9 cellular contexts compared by ENCODE assay signal in genomic region chr10:61904711-61905445, GRCh38. TPM values are rescaled to one million over a fixed set of nuclear protein-coding genes. Genes with fewer than 3 reads are reported as not detected.
A peak's percentile ranks its signal among the peaks of the same experiment; 100 is the strongest.
DNase-seq lines count a peak whose midpoint lies in the region; ATAC-seq and TF ChIP-seq lines count a peak whose summit lies in the region.
"Had no signal": no experiment of that assay in that cellular context is flagged by ENCODE, and none has a peak within 500 bp of the region (broad histone marks: within the 10 kb centered on the region; RNA-seq: fewer than 3 reads in every experiment).

No MANE protein-coding gene starts in this region.

- peak; percentile 43 for ATAC-seq in GM21515 (IDR thresholded peaks at IDR 0.05; ENCODE audit: unreplicated experiment)
- no peak for ATAC-seq in thoracic aorta (ENCODE audit: insufficient number of reproducible peaks, low FRiP score, low read depth)

- H3K4me1 ChIP-seq in HUES64 (ENCODE audit: insufficient read depth, low read length): peaks cover 21% of the 10 kb centered on the region
- H3K4me1 ChIP-seq in mesodermal cell (ENCODE audit: control insufficient read depth, insufficient read depth, low read length, poor library complexity, severe bottlenecking): peaks cover 14% of the 10 kb centered on the region
- peaks cover 8 to 35% of the 10 kb centered on the region in 2 donors for H3K4me1 ChIP-seq in thoracic aorta (ENCODE audit: control insufficient read depth in 1 of 2, low read depth in 2 of 2)

- H3K9me3 ChIP-seq in HUES64 (ENCODE audit: insufficient read depth, low read depth, low read length) (no peaks in the 10 kb centered on the region), mesodermal cell (ENCODE audit: control insufficient read depth, low read length) (no peaks in the 10 kb centered on the region), thoracic aorta (no peaks in the 10 kb centered on the region)
- H3K9me3 ChIP-seq: neutrophil had no signal

- peak; percentile 6 for DNase-seq in NCI-H1092 treated with DMSO at 0.1 percent for 48 hours (lab: John Stamatoyannopoulos, UW)
- DNase-seq in NCI-H1092 (lab: John Stamatoyannopoulos, UW): no peak
- DNase-seq in T-helper 22 cell (ENCODE audit: low read depth): peak; percentile 42
- peak; percentile 83 for DNase-seq in choroid plexus epithelial cell (ENCODE audit: low read depth)
- no peak for DNase-seq in thoracic aorta (ENCODE audit: low spot score)

- H3K36me3 ChIP-seq in HUES64 (ENCODE audit: insufficient read depth, low read length) (no peaks in the 10 kb centered on the region), mesodermal cell (ENCODE audit: control insufficient read depth, insufficient read depth, low read length) (peaks cover 6% of the 10 kb centered on the region), thoracic aorta (no peaks in the 10 kb centered on the region)
- H3K36me3 ChIP-seq: neutrophil had no signal

- H3K9ac ChIP-seq in HUES64 (ENCODE audit: low read depth, low read length): no peak overlapping the region

- H3K27me3 ChIP-seq in HUES64 (ENCODE audit: insufficient read depth, low read length) (peaks cover 28% of the 10 kb centered on the region), thoracic aorta (replicated peaks; ENCODE audit: insufficient read depth) (no peaks in the 10 kb centered on the region)
- H3K27me3 ChIP-seq: neutrophil had no signal

- TF ChIP-seq CTCF in choroid plexus epithelial cell (conservative IDR thresholded peaks at IDR 0.05; ENCODE audit: low read depth, low read length) (peak; percentile 59), thoracic aorta (IDR thresholded peaks at IDR 0.05) (no peak)

- H3K27ac ChIP-seq in HUES64 (ENCODE audit: low read depth, low read length): no peak overlapping the region
- no peak overlapping the region for H3K27ac ChIP-seq in mesodermal cell (ENCODE audit: low read depth, low read length, severe bottlenecking)
- H3K27ac ChIP-seq in thoracic aorta: peak overlapping the region; percentile 98 to 99

- WGBS in HUES64: 57% methylated on average over 5 of the region's 5 CpGs
- 51 to 77% methylated on average over 3 to 5 of the region's 5 CpGs for WGBS in mesodermal cell (ENCODE audit: insufficient coverage in 2 of 2), 2 experiments

- H3K4me3 ChIP-seq in HUES64 (ENCODE audit: low read length): peak overlapping the region; percentile 61
- peak overlapping the region; percentile 20 for H3K4me3 ChIP-seq in choroid plexus epithelial cell (ENCODE audit: low read depth, low read length)
- H3K4me3 ChIP-seq in mesodermal cell (ENCODE audit: extremely low read depth, insufficient read depth, low read length, poor library complexity, severe bottlenecking): peak overlapping the region; percentile 71
- peak overlapping the region; percentile 97 for H3K4me3 ChIP-seq in thoracic aorta

RNA-seq across cellular contexts. Expression of gene ARID5B, which starts 3.4 kb away (rescaled TPM):
- polyA plus RNA-seq in HUES64 (2013, experiment 1 of 2): 0.95 TPM
- 2.2 TPM for polyA plus RNA-seq in HUES64 (2013, experiment 2 of 2)
- 15.7 TPM for polyA plus RNA-seq in mesodermal cell (2013, experiment 1 of 2)
- polyA plus RNA-seq in mesodermal cell (2013, experiment 2 of 2): 13.2 TPM
- total RNA-seq in thoracic aorta: 10 to 100 TPM; 60.7 to 80.4 TPM

Comparison
In these comparisons a context has a peak if more than half of its experiments do, and no peak if none do; other contexts are left out.
1. DNase-seq: peak in NCI-H1092 treated with DMSO at 0.1 percent for 48 hours (single experiment), T-helper 22 cell (single experiment) and choroid plexus epithelial cell (single experiment); none in NCI-H1092 (single experiment) and thoracic aorta (single experiment).
2. H3K27ac ChIP-seq: peak in thoracic aorta (2 of 2); none in HUES64 (single experiment) and mesodermal cell (single experiment).
3. H3K4me3 ChIP-seq: peak in every context shown above with its lines; median percentile 97 in thoracic aorta; 71 in mesodermal cell; 61 in HUES64; 20 in choroid plexus epithelial cell.